In genomic region chr1:10431065-10431730, GRCh38 we compare ENCODE assay signal across 8 cellular contexts. TPM values are rescaled to one million over a fixed set of nuclear protein-coding genes. Genes with fewer than 3 reads are reported as not detected.
A peak's percentile ranks its signal among the peaks of the same experiment; 100 is the strongest.
DNase-seq lines count a peak whose midpoint lies in the region; ATAC-seq and TF ChIP-seq lines count a peak whose summit lies in the region.

No MANE protein-coding gene starts in this region.

- peak overlapping the region; percentile 96 for H3K4me3 ChIP-seq in BLaER1
- peak overlapping the region; percentile 64 for H3K4me3 ChIP-seq in HFF-Myc (replicated peaks; ENCODE audit: low read depth, low read length)
- H3K4me3 ChIP-seq in WI38 (ENCODE audit: low read depth, low read length): peak overlapping the region; percentile 76
- H3K4me3 ChIP-seq in gastroesophageal sphincter: peak overlapping the region; percentile 69 to 81
- peak overlapping the region; percentile 94 for H3K4me3 ChIP-seq in skeletal muscle satellite cell (ENCODE audit: low read length)

- WGBS in gastroesophageal sphincter (ENCODE audit: low coverage in 1 of 2), 2 donors: 15 to 43% methylated on average over 5 to 15 of the region's 31 CpGs

- peak overlapping the region; percentile 99 for H3K4me2 ChIP-seq in BLaER1
- H3K4me2 ChIP-seq in skeletal muscle satellite cell (ENCODE audit: low read length): peak overlapping the region; percentile 93

- TF ChIP-seq EP300 in gastroesophageal sphincter (IDR thresholded peaks at IDR 0.05): no peak

- H3K4me1 ChIP-seq in BLaER1 (peaks cover 40% of the 10 kb centered on the region), gastroesophageal sphincter (peaks cover 0 to 34% (median 7%) of the 10 kb centered on the region in 3 donors), skeletal muscle satellite cell (ENCODE audit: control insufficient read depth, insufficient read depth, low read length) (peaks cover 12% of the 10 kb centered on the region)

- no peak for ATAC-seq in gastroesophageal sphincter
- ATAC-seq in HG02870 (IDR thresholded peaks at IDR 0.05; ENCODE audit: unreplicated experiment): no peak

- no peak for TF ChIP-seq CTCF in HFF-Myc (IDR thresholded peaks at IDR 0.05; ENCODE audit: low read depth, low read length, missing control alignments)
- TF ChIP-seq CTCF in WI38 (IDR thresholded peaks at IDR 0.05; ENCODE audit: low read depth, low read length): no peak
- TF ChIP-seq CTCF in gastroesophageal sphincter (IDR thresholded peaks at IDR 0.05): no peak

- H3K27ac ChIP-seq in BLaER1 (peak overlapping the region; percentile 84), gastroesophageal sphincter (peak overlapping the region in 3 of 4 donors; percentile 82 to 84 (median 84))

- H3K9ac ChIP-seq in BLaER1 (peak overlapping the region; percentile 88), skeletal muscle satellite cell (ENCODE audit: low read depth, low read length) (peak overlapping the region; percentile 93)

- H3K36me3 ChIP-seq in BLaER1 (0 out of 2 replicates have a peak, but pooled peaks cover 9% of the 10 kb centered on the region), gastroesophageal sphincter (peaks cover 0 to 5% of the 10 kb centered on the region in 2 donors), skeletal muscle satellite cell (ENCODE audit: insufficient read depth, low read length) (no peaks in the 10 kb centered on the region)

- no peaks in the 10 kb centered on the region for H3K9me3 ChIP-seq in BLaER1
- no peaks in the 10 kb centered on the region for H3K9me3 ChIP-seq in gastroesophageal sphincter
- no peaks in the 10 kb centered on the region for H3K9me3 ChIP-seq in skeletal muscle satellite cell (replicated peaks; ENCODE audit: low read length)

- H4K20me1 ChIP-seq in BLaER1: no peaks in the 10 kb centered on the region

- no peak for TF ChIP-seq POLR2A in gastroesophageal sphincter (IDR thresholded peaks at IDR 0.05)

- DNase-seq in HFF-Myc (ENCODE audit: extremely low read depth, low read depth) (no peak), NCI-H2107 treated with DMSO at 0.1 percent for 48 hours (lab: John Stamatoyannopoulos, UW; ENCODE audit: unreplicated experiment) (no peak), D341Med (ENCODE audit: low spot score) (no peak)

- no peaks in the 10 kb centered on the region for H3K27me3 ChIP-seq in BLaER1
- H3K27me3 ChIP-seq in gastroesophageal sphincter: no peaks in the 10 kb centered on the region
- H3K27me3 ChIP-seq in skeletal muscle satellite cell (ENCODE audit: control insufficient read depth, insufficient read depth, low read length): no peaks in the 10 kb centered on the region

RNA-seq across cellular contexts. Expression of gene CENPS, which starts 1.0 kb away (rescaled TPM):
- total RNA-seq in gastroesophageal sphincter: 1 to 10 TPM; 2.1 to 7.2 (median 4.8) TPM
- total RNA-seq in skeletal muscle satellite cell (2012; rRNA removed): 13.4 and 16.4 TPM in 2 replicates

RNA-seq across cellular contexts. Expression of gene CORT, which starts 18.6 kb away (rescaled TPM):
- not detected for total RNA-seq in gastroesophageal sphincter
- total RNA-seq in skeletal muscle satellite cell (2012; rRNA removed): 0.22 and 0.25 TPM in 2 replicates

RNA-seq across cellular contexts. Expression of gene PGD, which starts 32.3 kb away (rescaled TPM):
- 100 to 1,000 TPM in 1 of 4 donors, 10 to 100 TPM in 3; 22.9 to 109 (median 44.2) TPM for total RNA-seq in gastroesophageal sphincter
- 88.9 and 132 TPM in 2 replicates for total RNA-seq in skeletal muscle satellite cell (2012; rRNA removed)

RNA-seq across cellular contexts. Expression of gene DFFA, which starts 41.1 kb away (rescaled TPM):
- total RNA-seq in gastroesophageal sphincter: 10 to 100 TPM; 20.2 to 32.3 (median 29.3) TPM
- total RNA-seq in skeletal muscle satellite cell (2012; rRNA removed): 34.0 and 36.5 TPM in 2 replicates

RNA-seq across cellular contexts. Expression of gene PEX14, which starts 43.6 kb away (rescaled TPM):
- 10 to 100 TPM; 10.1 to 22.7 (median 15.1) TPM for total RNA-seq in gastroesophageal sphincter
- 14.7 and 16.2 TPM in 2 replicates for total RNA-seq in skeletal muscle satellite cell (2012; rRNA removed)
